27 cellular contexts compared by ENCODE assay signal in genomic region chr2:137287934-137288639, GRCh38.
DNase-seq lines count a peak whose midpoint lies in the region; ATAC-seq and TF ChIP-seq lines count a peak whose summit lies in the region.
"Had no signal": no experiment of that assay in that cellular context is flagged by ENCODE, and none has a peak within 500 bp of the region (broad histone marks: within the 10 kb centered on the region; RNA-seq: fewer than 3 reads in every experiment).

No MANE protein-coding gene starts in this region.

- H3K27me3 ChIP-seq in GM23248 (replicated peaks; ENCODE audit: insufficient read depth) (no peaks in the 10 kb centered on the region), adipocyte (replicated peaks; ENCODE audit: control insufficient read depth, insufficient read depth, low read length) (no peaks in the 10 kb centered on the region)
- H3K27me3 ChIP-seq: BE2C, heart right ventricle, SJSA1 had no signal

- no peaks in the 10 kb centered on the region for H3K9me2 ChIP-seq in GM23248 (ENCODE audit: insufficient read depth)

- no peak for TF ChIP-seq CTCF in AG10803 (conservative IDR thresholded peaks at IDR 0.05; ENCODE audit: low read length)
- TF ChIP-seq CTCF in fibroblast of villous mesenchyme (IDR thresholded peaks at IDR 0.05; ENCODE audit: insufficient read depth, low read depth, low read length), result no peak

- H3K79me2 ChIP-seq in GM23248 (ENCODE audit: insufficient read depth), result no peaks in the 10 kb centered on the region

- peak; percentile 28 for DNase-seq in AG10803 (ENCODE audit: low read depth)
- peak; percentile 18 for DNase-seq in GM23248
- peak; percentile 16 for DNase-seq in adipocyte (ENCODE audit: low read depth)
- DNase-seq in fibroblast of villous mesenchyme (ENCODE audit: low read depth), result peak; percentile 22
- no peak for DNase-seq in A172 (ENCODE audit: low spot score)
- DNase-seq in activated CD4-positive, alpha-beta T cell treated with anti-CD3 and anti-CD28 coated beads, Interleukin-2, amount 50 U/mL, for 48 hours, result no peak
- DNase-seq: activated CD4-positive, alpha-beta T cell treated with anti-CD3 and anti-CD28 coated beads for 4 hours; activated naive CD4-positive, alpha-beta T cell; activated T-cell treated with anti-CD3 and anti-CD28 coated beads, Interleukin-2, amount 50 U/mL, for 4 hours; BE2C; caudate nucleus; COR-L47; DMS79; endodermal cell; GF-D8; heart right ventricle; left cardiac atrium; NCI-H146; NCI-H524; NK-92 treated with Interleukin-12 subunit alpha and Interleukin-12 subunit beta, amount 100 ng/mL, for 24 hours; stimulated activated CD4-positive, alpha-beta T cell treated with anti-CD3 and anti-CD28 coated beads, Interleukin-1b, Interleukin-23, amount 100 ng/mL, for 48 hours; T-cell had no signal

- no peak overlapping the region for H3K9ac ChIP-seq in GM23248
- no peak overlapping the region for H3K9ac ChIP-seq in adipocyte (ENCODE audit: low read length)

- H3K4me1 ChIP-seq in GM23248 (ENCODE audit: insufficient read depth) (no peaks in the 10 kb centered on the region), adipocyte (ENCODE audit: control insufficient read depth, insufficient read depth, low read length) (peaks cover 22% of the 10 kb centered on the region)
- H3K4me1 ChIP-seq: A549, BE2C, heart right ventricle, prostate gland, SJSA1 had no signal

- no peak for ATAC-seq in GM21529 (IDR thresholded peaks at IDR 0.05; ENCODE audit: unreplicated experiment)
- no peak for ATAC-seq in HG03442 (IDR thresholded peaks at IDR 0.05; ENCODE audit: unreplicated experiment)
- ATAC-seq: A549; activated T-cell treated with anti-CD3 and anti-CD28 coated beads, Interleukin-2, amount 50 U/mL, for 4 hours; heart right ventricle; left cardiac atrium; T-cell had no signal

- H3K4me2 ChIP-seq in GM23248 (ENCODE audit: unreplicated experiment), result no peak overlapping the region
- H3K4me2 ChIP-seq: A549 had no signal

- no peaks in the 10 kb centered on the region for H4K20me1 ChIP-seq in GM23248 (ENCODE audit: insufficient read depth)

- in situ Hi-C loops in GM23248 (cut with MboI), result no loop called here

- H3K4me3 ChIP-seq in AG10803 (ENCODE audit: low read length) (no peak overlapping the region), GM23248 (no peak overlapping the region), adipocyte (ENCODE audit: low read length) (no peak overlapping the region), fibroblast of villous mesenchyme (ENCODE audit: low read depth, low read length) (no peak overlapping the region)
- H3K4me3 ChIP-seq: A549, heart right ventricle, prostate gland, SJSA1 had no signal

- 4 to 5% methylated on average over 4 of the region's 4 CpGs for WGBS in GM23248 (ENCODE audit: low coverage in 1 of 2, low lambda C conversion rate in 2 of 2, missing lambda C conversion rate in 2 of 2), 2 experiments

- H3K36me3 ChIP-seq in GM23248 (ENCODE audit: low read depth), result no peaks in the 10 kb centered on the region
- H3K36me3 ChIP-seq in adipocyte (ENCODE audit: control insufficient read depth, insufficient read depth, low read length, severe bottlenecking), result no peaks in the 10 kb centered on the region
- H3K36me3 ChIP-seq: BE2C, heart right ventricle, prostate gland, SJSA1 had no signal

- no peaks in the 10 kb centered on the region for H3K9me3 ChIP-seq in GM23248 (ENCODE audit: low read depth)
- H3K9me3 ChIP-seq in adipocyte (ENCODE audit: control insufficient read depth, low read length), result no peaks in the 10 kb centered on the region
- H3K9me3 ChIP-seq: A549, BE2C, prostate gland had no signal

- no peaks in the 10 kb centered on the region for H3F3A ChIP-seq in GM23248 (ENCODE audit: insufficient read depth)

- H3K27ac ChIP-seq in GM23248, result no peak overlapping the region
- H3K27ac ChIP-seq: A549, heart right ventricle, prostate gland, SJSA1 had no signal

- peak overlapping the region; percentile 14; the same call in 1 of the 2 replicates for H2AFZ ChIP-seq in GM23248

Comparison
In these comparisons a context has a peak if more than half of its experiments do, and no peak if none do; other contexts are left out.
1. DNase-seq: peak in AG10803 (single experiment), GM23248 (single experiment), adipocyte (single experiment) and fibroblast of villous mesenchyme (single experiment); none in A172 (single experiment) and activated CD4-positive, alpha-beta T cell treated with anti-CD3 and anti-CD28 coated beads, Interleukin-2, amount 50 U/mL, for 48 hours (0 of 2).